ENCODE assay signal across 10 cellular contexts in the genomic region with DNA sequence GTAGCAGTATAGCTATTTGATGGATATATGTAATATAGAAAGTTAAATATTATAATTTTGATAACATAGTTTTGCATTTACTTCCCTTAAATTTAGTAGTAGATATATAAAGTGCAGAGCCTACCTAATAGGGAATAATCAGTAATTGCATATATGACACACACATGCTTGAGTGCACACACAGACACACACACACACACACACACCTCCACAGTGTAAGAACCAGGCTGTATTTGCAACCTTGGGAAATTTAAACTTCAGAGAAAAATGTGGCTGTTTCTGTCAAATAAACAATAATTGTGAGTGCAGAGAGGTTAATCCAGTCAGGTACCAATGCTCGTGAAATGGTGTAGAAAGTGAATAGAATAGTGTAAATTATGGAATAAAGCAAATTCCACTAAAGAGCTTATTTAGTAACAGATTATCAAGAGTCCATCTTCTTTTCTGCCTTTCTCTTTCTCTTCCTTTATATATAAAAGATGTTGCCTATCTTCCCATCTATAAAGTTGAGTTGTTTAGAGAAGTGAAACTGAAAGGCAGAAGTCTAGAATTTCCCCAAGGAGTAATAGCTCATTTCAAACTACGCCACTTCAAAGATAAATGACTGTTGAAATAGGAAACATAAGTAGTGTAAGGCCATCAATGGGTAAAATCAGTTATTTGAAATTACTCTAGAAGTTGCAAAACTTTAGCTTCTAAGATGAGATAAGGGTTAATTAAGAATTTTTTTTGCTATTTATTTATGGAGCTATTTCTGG.
DNase-seq lines count a peak whose midpoint lies in the region; ATAC-seq and TF ChIP-seq lines count a peak whose summit lies in the region.
"Had no signal": no experiment of that assay in that cellular context is flagged by ENCODE, and none has a peak within 500 bp of the region (broad histone marks: within the 10 kb centered on the region; RNA-seq: fewer than 3 reads in every experiment).

No MANE protein-coding gene starts in this region.

- no peaks in the 10 kb centered on the region for H3K9me3 Mint-ChIP-seq in natural killer cell treated with Interleukin-12 subunit alpha and Interleukin-12 subunit beta and Interleukin-15 and Interleukin-18, amount 100 ng/mL, for 72 hours
- no peaks in the 10 kb centered on the region for H3K9me3 Mint-ChIP-seq in endodermal cell
- no peaks in the 10 kb centered on the region for H3K9me3 Mint-ChIP-seq in H9

- no peaks in the 10 kb centered on the region for H3K36me3 Mint-ChIP-seq in natural killer cell treated with Interleukin-12 subunit alpha and Interleukin-12 subunit beta and Interleukin-15 and Interleukin-18, amount 100 ng/mL, for 72 hours
- no peaks in the 10 kb centered on the region for H3K36me3 Mint-ChIP-seq in endodermal cell (ENCODE audit: low read depth)
- H3K36me3 Mint-ChIP-seq in H9 (ENCODE audit: insufficient read depth in 1 of 3, low read depth in 3 of 3) = no peaks in the 10 kb centered on the region; a peak in 1 of 7 replicates

- no peak overlapping the region for H3K23ac ChIP-seq in H9 (ENCODE audit: insufficient read length, low read depth, low read length)

- H3K4me1 ChIP-seq in OCI-LY3 (ENCODE audit: low read length) (peaks cover 33% of the 10 kb centered on the region), endodermal cell (ENCODE audit: control insufficient read depth, insufficient read depth, low read length) (no peaks in the 10 kb centered on the region), H9 (ENCODE audit: insufficient read depth, low read length) (no peaks in the 10 kb centered on the region)

- peak overlapping the region; percentile 51 to 83 for H3K27ac Mint-ChIP-seq in natural killer cell treated with Interleukin-12 subunit alpha and Interleukin-12 subunit beta and Interleukin-15 and Interleukin-18, amount 100 ng/mL, for 72 hours
- no peak overlapping the region for H3K27ac Mint-ChIP-seq in endodermal cell
- H3K27ac Mint-ChIP-seq in H9 = no peak overlapping the region

- no peak overlapping the region for H3T11ph ChIP-seq in H9 (ENCODE audit: low read length)

- 100% methylated on average over 2 of the region's 2 CpGs; no CpG with 5 or more reads in 1 of the 2 experiments for WGBS in endodermal cell (ENCODE audit: insufficient coverage in 1 of 2, insufficient read length in 1 of 2), 2 experiments
- WGBS in H9 (ENCODE audit: extremely low coverage, insufficient read length, low lambda C conversion rate) = no CpG with 5 or more reads among the region's 2 CpGs

- no peak overlapping the region for H3K4ac ChIP-seq in H9 (ENCODE audit: low read depth, low read length)

- no peak overlapping the region for H3K14ac ChIP-seq in H9 (ENCODE audit: insufficient read depth, low read length)

- H3K4me1 Mint-ChIP-seq in natural killer cell treated with Interleukin-12 subunit alpha and Interleukin-12 subunit beta and Interleukin-15 and Interleukin-18, amount 100 ng/mL, for 72 hours (ENCODE audit: low read depth in 2 of 2) = peaks cover 13 to 14% of the 10 kb centered on the region in 2 donors
- H3K4me1 Mint-ChIP-seq in endodermal cell (peaks cover 3% of the 10 kb centered on the region), H9 (no peaks in the 10 kb centered on the region)

- H3K4me3 Mint-ChIP-seq in natural killer cell treated with Interleukin-12 subunit alpha and Interleukin-12 subunit beta and Interleukin-15 and Interleukin-18, amount 100 ng/mL, for 72 hours = peak overlapping the region; percentile 65
- H3K4me3 Mint-ChIP-seq in endodermal cell (no peak overlapping the region), H9 (no peak overlapping the region)

- H4K5ac ChIP-seq in H9 (ENCODE audit: insufficient read length, low read depth, low read length) = no peak overlapping the region

- no peak overlapping the region for H3K18ac ChIP-seq in H9 (ENCODE audit: insufficient read length, low read depth, low read length)

- peak overlapping the region; percentile 70 for H3K4me2 ChIP-seq in OCI-LY3 (ENCODE audit: low read length)
- no peak overlapping the region for H3K4me2 ChIP-seq in H9 (ENCODE audit: insufficient read depth, insufficient read length, low read length)

- ATAC-seq in HG02884 (IDR thresholded peaks at IDR 0.05; ENCODE audit: unreplicated experiment) = peak; percentile 100
- ATAC-seq in natural killer cell treated with Interleukin-12 subunit alpha and Interleukin-12 subunit beta and Interleukin-15 and Interleukin-18, amount 100 ng/mL, for 72 hours = peak; percentile 90 to 96

- H2BK15ac ChIP-seq in H9 (ENCODE audit: low read depth, low read length) = no peak overlapping the region

- H2AFZ ChIP-seq in OCI-LY3 (ENCODE audit: low read depth, low read length) = no peak overlapping the region
- no peak overlapping the region for H2AFZ ChIP-seq in H9 (ENCODE audit: low read length)

- H3K79me2 ChIP-seq in OCI-LY3 (ENCODE audit: low read length) = no peaks in the 10 kb centered on the region
- H3K79me2 ChIP-seq in H9 (ENCODE audit: insufficient read depth, low read length) = no peaks in the 10 kb centered on the region

- no peak overlapping the region for H2BK5ac ChIP-seq in H9 (ENCODE audit: insufficient read length, low read length)

- H3K4me3 ChIP-seq in OCI-LY3 (ENCODE audit: low read length) (peak overlapping the region; percentile 51), endodermal cell (ENCODE audit: low read length) (no peak overlapping the region)

- peak; percentile 13 for DNase-seq in NCI-H1105 treated with DMSO at 0.1 percent for 48 hours (lab: John Stamatoyannopoulos, UW)
- DNase-seq in NCI-H1105 (lab: John Stamatoyannopoulos, UW) = no peak
- DNase-seq in natural killer cell treated with Interleukin-12 subunit alpha and Interleukin-12 subunit beta and Interleukin-15 and Interleukin-18, amount 100 ng/mL, for 72 hours (ENCODE audit: low spot score) = no peak
- no peak for DNase-seq in NCI-H187 treated with DMSO at 0.1 percent for 48 hours (lab: John Stamatoyannopoulos, UW)
- DNase-seq in endodermal cell = no peak
- no peak for DNase-seq in H9

- no peak overlapping the region for H2AK5ac ChIP-seq in H9 (ENCODE audit: insufficient read length, low read length)

- H3K9me3 ChIP-seq in OCI-LY3 (ENCODE audit: insufficient read depth, low read length) = no peaks in the 10 kb centered on the region
- H3K9me3 ChIP-seq in endodermal cell (ENCODE audit: control insufficient read depth, low read length) = no peaks in the 10 kb centered on the region
- no peaks in the 10 kb centered on the region for H3K9me3 ChIP-seq in H9 (ENCODE audit: control insufficient read depth, low read depth, low read length)

- H2BK120ac ChIP-seq in H9 (ENCODE audit: low read depth, low read length, poor library complexity, severe bottlenecking) = no peak overlapping the region

- no peak overlapping the region for H4K8ac ChIP-seq in H9 (replicated peaks; ENCODE audit: insufficient read length, low read depth, low read length)

- H3K27ac ChIP-seq in OCI-LY3 (ENCODE audit: low read length) (peak overlapping the region; percentile 80), endodermal cell (ENCODE audit: low read depth, low read length) (no peak overlapping the region), H9 (ENCODE audit: insufficient read length, low read depth, low read length) (no peak overlapping the region)
- H3K27ac ChIP-seq: 22Rv1, epithelial cell of prostate had no signal

- H2BK12ac ChIP-seq in H9 (ENCODE audit: insufficient read length, low read depth, low read length) = no peak overlapping the region

- no peaks in the 10 kb centered on the region for H3K79me1 ChIP-seq in H9 (ENCODE audit: insufficient read depth, low read depth, low read length, poor library complexity, severe bottlenecking)

- no peak overlapping the region for H3K56ac ChIP-seq in H9 (ENCODE audit: insufficient read length, low read depth, low read length)

- H3K9ac ChIP-seq in OCI-LY3 (ENCODE audit: low read length) = peak overlapping the region; percentile 34; the same call in 1 of the 2 replicates
- H3K9ac ChIP-seq in endodermal cell (ENCODE audit: extremely low read depth, low read length, poor library complexity, severe bottlenecking) = no peak overlapping the region
- H3K9ac ChIP-seq in H9 (ENCODE audit: extremely low read depth, insufficient read length, low read length) = no peak overlapping the region

- H3K27me3 ChIP-seq in OCI-LY3 (ENCODE audit: low read depth, low read length) (no peaks in the 10 kb centered on the region), endodermal cell (ENCODE audit: control insufficient read depth, insufficient read depth, low read length, poor library complexity, severe bottlenecking) (no peaks in the 10 kb centered on the region), H9 (ENCODE audit: insufficient read depth, low read length) (no peaks in the 10 kb centered on the region)

- H2BK20ac ChIP-seq in H9 (ENCODE audit: low read depth, low read length, poor library complexity, severe bottlenecking) = no peak overlapping the region

- TF ChIP-seq CTCF in OCI-LY3 (IDR thresholded peaks at IDR 0.05; ENCODE audit: low read depth, low read length) = no peak
- no peak for TF ChIP-seq CTCF in endodermal cell (conservative IDR thresholded peaks at IDR 0.05)
- no peak for TF ChIP-seq CTCF in H9 (conservative IDR thresholded peaks at IDR 0.05)

- H4K91ac ChIP-seq in H9 (ENCODE audit: insufficient read length, low read depth, low read length) = no peak overlapping the region

- no peaks in the 10 kb centered on the region for H3K23me2 ChIP-seq in H9 (ENCODE audit: insufficient read length, low read depth, low read length, poor library complexity, severe bottlenecking)

- peaks cover 0 to 13% of the 10 kb centered on the region in 2 donors for H3K27me3 Mint-ChIP-seq in natural killer cell treated with Interleukin-12 subunit alpha and Interleukin-12 subunit beta and Interleukin-15 and Interleukin-18, amount 100 ng/mL, for 72 hours
- peaks cover 6% of the 10 kb centered on the region for H3K27me3 Mint-ChIP-seq in endodermal cell (ENCODE audit: insufficient read depth)
- no peaks in the 10 kb centered on the region for H3K27me3 Mint-ChIP-seq in H9 (ENCODE audit: low read depth)

- no peaks in the 10 kb centered on the region for H3K36me3 ChIP-seq in OCI-LY3 (replicated peaks; ENCODE audit: low read depth, low read length)
- H3K36me3 ChIP-seq in endodermal cell (ENCODE audit: control insufficient read depth, insufficient read depth, low read length) = no peaks in the 10 kb centered on the region

- H4K20me1 ChIP-seq in OCI-LY3 (ENCODE audit: insufficient read depth, low read length) (no peaks in the 10 kb centered on the region), H9 (ENCODE audit: control insufficient read depth, insufficient read depth, insufficient read length) (no peaks in the 10 kb centered on the region)

Comparison
In these comparisons a context has a peak if more than half of its experiments do, and no peak if none do; other contexts are left out.
1. H3K27ac Mint-ChIP-seq: peak in natural killer cell treated with Interleukin-12 subunit alpha and Interleukin-12 subunit beta and Interleukin-15 and Interleukin-18, amount 100 ng/mL, for 72 hours (2 of 2); none in endodermal cell (single experiment) and H9 (0 of 3).